Comparison of ENCODE assay signal across 17 cellular contexts in the genomic region with DNA sequence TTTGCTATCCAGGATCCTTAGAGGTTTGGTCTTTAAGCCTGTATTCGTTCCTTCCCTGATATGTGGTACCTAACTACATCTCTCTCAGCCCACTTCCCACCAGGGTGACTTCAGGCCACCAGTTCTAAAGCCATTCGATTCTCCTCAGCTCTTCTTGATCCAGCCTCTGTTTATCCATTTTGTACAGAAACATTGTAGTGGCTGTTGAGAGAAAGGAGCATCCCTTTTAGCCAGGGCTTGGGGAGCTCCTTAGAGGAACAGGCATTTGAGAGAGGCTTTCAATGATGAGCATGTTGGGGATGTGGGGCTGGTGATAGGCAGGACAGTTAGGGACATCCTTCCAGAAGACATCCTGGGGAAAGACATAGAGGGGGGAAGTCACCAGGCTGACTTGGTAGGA. TPM values are rescaled to one million over a fixed set of nuclear protein-coding genes. Genes with fewer than 3 reads are reported as not detected.
A peak's percentile ranks its signal among the peaks of the same experiment; 100 is the strongest.
DNase-seq lines count a peak whose midpoint lies in the region; ATAC-seq, FAIRE-seq and TF ChIP-seq lines count a peak whose summit lies in the region.
"Had no signal": no experiment of that assay in that cellular context is flagged by ENCODE, and none has a peak within 500 bp of the region (broad histone marks: within the 10 kb centered on the region; RNA-seq: fewer than 3 reads in every experiment).

No MANE protein-coding gene starts in this region.

- FAIRE-seq in HTR-8/SVneo (lab: Jason Lieb, UNC), result no peak
- FAIRE-seq: A549, HepG2 had no signal

- peak overlapping the region; percentile 21 for H3K4me3 Mint-ChIP-seq in activated naive CD4-positive, alpha-beta T cell treated with anti-CD3 and anti-CD28 coated beads, Interleukin-2, amount 50 U/mL, for 24 hours
- H3K4me3 Mint-ChIP-seq in WTC11 (no peak overlapping the region), memory B cell (no peak overlapping the region)

- ATAC-seq in WTC11 (no peak), memory B cell (ENCODE audit: low read depth) (no peak), HG02981 (IDR thresholded peaks at IDR 0.05; ENCODE audit: unreplicated experiment) (no peak)
- ATAC-seq: A549, HepG2 had no signal

- no peaks in the 10 kb centered on the region for H3K27me3 Mint-ChIP-seq in activated naive CD4-positive, alpha-beta T cell treated with anti-CD3 and anti-CD28 coated beads, Interleukin-2, amount 50 U/mL, for 24 hours
- no peaks in the 10 kb centered on the region for H3K27me3 Mint-ChIP-seq in WTC11 (ENCODE audit: low read depth)
- no peaks in the 10 kb centered on the region for H3K27me3 Mint-ChIP-seq in memory B cell

- CTCF ChIA-PET in WTC11 (lab: Charles Lee), result interaction anchor here (1.1 to 1.5 kb wide), 3 partner anchors 8 to 44 kb away, joined by 3 to 5 read pairs (median 3); partner anchors contain the start of gene YDJC

- no peak for TF ChIP-seq CTCF in WTC11 (IDR thresholded peaks at IDR 0.05)

- peaks cover 50% of the 10 kb centered on the region for H3K4me1 Mint-ChIP-seq in activated naive CD4-positive, alpha-beta T cell treated with anti-CD3 and anti-CD28 coated beads, Interleukin-2, amount 50 U/mL, for 24 hours
- H3K4me1 Mint-ChIP-seq in WTC11 (peaks cover 16% of the 10 kb centered on the region), memory B cell (peaks cover 28% of the 10 kb centered on the region)

- peak overlapping the region; percentile 73 for H3K27ac Mint-ChIP-seq in activated naive CD4-positive, alpha-beta T cell treated with anti-CD3 and anti-CD28 coated beads, Interleukin-2, amount 50 U/mL, for 24 hours
- H3K27ac Mint-ChIP-seq in WTC11, result peak overlapping the region; percentile 3
- H3K27ac Mint-ChIP-seq in memory B cell, result peak overlapping the region; percentile 1

- no peak for DNase-seq in activated naive CD4-positive, alpha-beta T cell (lab: John Stamatoyannopoulos, UW)
- DNase-seq in WTC11 (ENCODE audit: low spot score) (no peak), memory B cell (ENCODE audit: low spot score in 2 of 2) (no peak), HTR-8/SVneo (ENCODE audit: insufficient read length, low spot score) (no peak), NCI-H1436 (lab: John Stamatoyannopoulos, UW) (no peak)
- DNase-seq: Karpas-422, NCI-H1417, NCI-H2029, NCI-H2171 treated with DMSO at 0.1 percent for 48 hours, NCI-H774, PC-9 had no signal

- H3K36me3 Mint-ChIP-seq in activated naive CD4-positive, alpha-beta T cell treated with anti-CD3 and anti-CD28 coated beads, Interleukin-2, amount 50 U/mL, for 24 hours, result peaks cover 4% of the 10 kb centered on the region
- H3K36me3 Mint-ChIP-seq in WTC11, result peaks cover 4% of the 10 kb centered on the region; the same call in 1 of the 2 replicates
- H3K36me3 Mint-ChIP-seq in memory B cell, result peaks cover 4% of the 10 kb centered on the region

- H3K9me3 Mint-ChIP-seq in activated naive CD4-positive, alpha-beta T cell treated with anti-CD3 and anti-CD28 coated beads, Interleukin-2, amount 50 U/mL, for 24 hours, result no peaks in the 10 kb centered on the region
- H3K9me3 Mint-ChIP-seq in WTC11, result no peaks in the 10 kb centered on the region
- H3K9me3 Mint-ChIP-seq in memory B cell, result no peaks in the 10 kb centered on the region

- POLR2A ChIA-PET in WTC11 (lab: Charles Lee), result no interaction called here

TF ChIP-seq in WTC11, 78 proteins besides CTCF, POLR2A, EP300 and RAD21:
- no peak for TF ChIP-seq CBFB (CRISPR knock-in tag; IDR thresholded peaks at IDR 0.05; ENCODE audit: low read depth)
- no peak for TF ChIP-seq SMAD3 (CRISPR knock-in tag; IDR thresholded peaks at IDR 0.05; ENCODE audit: borderline replicate concordance)
- no peak for TF ChIP-seq E2F1 (CRISPR knock-in tag; IDR thresholded peaks at IDR 0.05)
- TF ChIP-seq ETV6 (CRISPR knock-in tag; IDR thresholded peaks at IDR 0.05), result no peak
- no peak for TF ChIP-seq CDX4 (CRISPR knock-in tag; IDR thresholded peaks at IDR 0.05; ENCODE audit: borderline replicate concordance)
- no peak for TF ChIP-seq FOXK1 (CRISPR knock-in tag; IDR thresholded peaks at IDR 0.05)
- TF ChIP-seq, protein P1, sequence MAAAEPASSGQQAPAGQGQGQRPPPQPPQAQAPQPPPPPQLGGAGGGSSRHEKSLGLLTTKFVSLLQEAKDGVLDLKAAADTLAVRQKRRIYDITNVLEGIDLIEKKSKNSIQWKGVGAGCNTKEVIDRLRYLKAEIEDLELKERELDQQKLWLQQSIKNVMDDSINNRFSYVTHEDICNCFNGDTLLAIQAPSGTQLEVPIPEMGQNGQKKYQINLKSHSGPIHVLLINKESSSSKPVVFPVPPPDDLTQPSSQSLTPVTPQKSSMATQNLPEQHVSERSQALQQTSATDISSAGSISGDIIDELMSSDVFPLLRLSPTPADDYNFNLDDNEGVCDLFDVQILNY (CRISPR knock-in tag; IDR thresholded peaks at IDR 0.05), result no peak

RNA-seq across cellular contexts. Expression of gene UBE2L3, which starts 17.9 kb away (rescaled TPM):
- 75.7 to 79.1 TPM (median 77.4 TPM) in 3 replicates for total RNA-seq in WTC11 (2021)

RNA-seq across cellular contexts. Expression of gene RIMBP3C, which starts 34.1 kb away (rescaled TPM):
- 0.21 to 0.44 TPM in 2 of 3 replicates, not detected in the other for total RNA-seq in WTC11 (2021)
- total RNA-seq: Daoy had no signal

RNA-seq across cellular contexts. Expression of gene YDJC, which starts 44.4 kb away (rescaled TPM):
- total RNA-seq in WTC11 (2021), result 39.1 to 42.1 TPM (median 39.8 TPM) in 3 replicates

RNA-seq across cellular contexts. Expression of gene CCDC116, which starts 47.2 kb away (rescaled TPM):
- total RNA-seq in WTC11 (2021), result 0.14 to 0.57 TPM (median 0.27 TPM) in 3 replicates
- total RNA-seq: NCI-H460 had no signal

RNA-seq across cellular contexts. Expression of gene SDF2L1, which starts 56.7 kb away (rescaled TPM):
- total RNA-seq in WTC11 (2021), result 52.2 to 73.6 TPM (median 57.0 TPM) in 3 replicates

Comparison
In these comparisons a context has a peak if more than half of its experiments do, and no peak if none do; other contexts are left out.
1. H3K27ac Mint-ChIP-seq: peak in every context shown above with its lines; median percentile 73 in activated naive CD4-positive, alpha-beta T cell treated with anti-CD3 and anti-CD28 coated beads, Interleukin-2, amount 50 U/mL, for 24 hours; 3 in WTC11; 1 in memory B cell.